ENCODE assay signal across 21 cellular contexts in the genomic region with DNA sequence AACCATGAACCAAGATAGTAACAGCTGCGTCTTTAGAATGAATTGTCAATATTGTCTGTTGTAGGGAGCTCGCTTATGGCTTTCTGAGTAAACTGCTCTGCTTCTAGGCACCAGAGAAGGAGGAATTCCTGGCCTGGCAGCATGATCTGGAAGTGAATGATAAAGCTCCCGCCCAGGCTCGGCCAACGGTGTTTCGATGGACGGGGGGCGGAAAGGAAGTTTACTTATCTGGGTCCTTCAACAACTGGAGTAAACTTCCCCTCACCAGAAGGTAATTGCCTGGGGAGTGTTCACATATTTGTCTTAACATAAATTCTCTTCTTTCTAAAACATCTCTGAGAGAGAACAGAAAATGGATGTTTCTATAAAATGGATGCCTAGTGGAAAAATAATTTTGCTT. TPM values are rescaled to one million over a fixed set of nuclear protein-coding genes. Genes with fewer than 3 reads are reported as not detected.
DNase-seq lines count a peak whose midpoint lies in the region; ATAC-seq and TF ChIP-seq lines count a peak whose summit lies in the region.
"Had no signal": no experiment of that assay in that cellular context is flagged by ENCODE, and none has a peak within 500 bp of the region (broad histone marks: within the 10 kb centered on the region; RNA-seq: fewer than 3 reads in every experiment).

No MANE protein-coding gene starts in this region.

- POLR2A ChIA-PET in activated naive CD8-positive, alpha-beta T cell treated with anti-CD3 and anti-CD28 coated beads, Interleukin-2, amount 10 ng/mL, durations not matched to agents 7 days and 5 days (lab: Charles Lee), result no interaction called here

- no peak for TF ChIP-seq CTCF in natural killer cell (IDR thresholded peaks at IDR 0.05)
- TF ChIP-seq CTCF in breast epithelium (IDR thresholded peaks at IDR 0.05), result no peak

- TF ChIP-seq POLR2A in breast epithelium (IDR thresholded peaks at IDR 0.05), result no peak

- H3K4me3 ChIP-seq in breast epithelium, result no peak overlapping the region
- H3K4me3 ChIP-seq: ascending aorta, mucosa of descending colon had no signal

- no peak for DNase-seq in stimulated activated naive CD8-positive, alpha-beta T cell treated with anti-CD3 and anti-CD28 coated beads, Interleukin-15, Interleukin-2, amounts not matched to agents 100 U/mL and 50 U/mL, for 24 hours
- DNase-seq in activated naive CD8-positive, alpha-beta T cell treated with anti-CD3 and anti-CD28 coated beads, Interleukin-2, amount 10 ng/mL, durations not matched to agents 7 days and 5 days, result no peak
- DNase-seq in natural killer cell (no peak), hippocampal formation (lab: John Stamatoyannopoulos, UW) (no peak), breast epithelium (ENCODE audit: low spot score in 2 of 2) (no peak), mesenteric fat pad (ENCODE audit: low spot score) (no peak)
- DNase-seq in activated CD4-positive, CD25-positive, alpha-beta regulatory T cell (lab: John Stamatoyannopoulos, UW), result no peak
- DNase-seq: activated CD4-positive, alpha-beta T cell treated with anti-CD3 and anti-CD28 coated beads for 1 hour; DMS153; glutamatergic neuron; islet precursor cell; NCI-H2081 treated with DMSO at 0.1 percent for 48 hours; NCI-H69; Peyer's patch; posterior cingulate gyrus; small intestine; stimulated activated naive CD4-positive, alpha-beta T cell treated with Interleukin-2 at 50 U/mL for 16 hours had no signal

- H3K36me3 ChIP-seq in breast epithelium, result peaks cover 8% of the 10 kb centered on the region

- no peaks in the 10 kb centered on the region for H3K27me3 Mint-ChIP-seq in stimulated activated naive CD8-positive, alpha-beta T cell treated with anti-CD3 and anti-CD28 coated beads, Interleukin-15, Interleukin-2, amounts not matched to agents 100 ng/mL and 50 ng/mL, for 24 hours
- no peaks in the 10 kb centered on the region for H3K27me3 Mint-ChIP-seq in activated naive CD8-positive, alpha-beta T cell treated with anti-CD3 and anti-CD28 coated beads, Interleukin-2, amount 10 ng/mL, durations not matched to agents 7 days and 5 days
- no peaks in the 10 kb centered on the region for H3K27me3 Mint-ChIP-seq in natural killer cell (ENCODE audit: low read depth in 2 of 2)

- no peak for ATAC-seq in stimulated activated naive CD8-positive, alpha-beta T cell treated with anti-CD3 and anti-CD28 coated beads, Interleukin-15, Interleukin-2, amounts not matched to agents 100 U/mL and 50 U/mL, for 24 hours
- ATAC-seq in activated naive CD8-positive, alpha-beta T cell treated with anti-CD3 and anti-CD28 coated beads, Interleukin-2, amount 10 ng/mL, durations not matched to agents 7 days and 5 days (ENCODE audit: low read depth), result no peak
- ATAC-seq in natural killer cell, result no peak
- ATAC-seq: HepG2 had no signal

- H3K27ac ChIP-seq in breast epithelium, result peak overlapping the region in 1 of 2 donors; percentile 78

- no peaks in the 10 kb centered on the region for H3K9me3 ChIP-seq in breast epithelium
- H3K9me3 ChIP-seq: ascending aorta, mucosa of descending colon, Peyer's patch had no signal

- peak overlapping the region; percentile 69 for H3K27ac Mint-ChIP-seq in stimulated activated naive CD8-positive, alpha-beta T cell treated with anti-CD3 and anti-CD28 coated beads, Interleukin-15, Interleukin-2, amounts not matched to agents 100 ng/mL and 50 ng/mL, for 24 hours
- H3K27ac Mint-ChIP-seq in activated naive CD8-positive, alpha-beta T cell treated with anti-CD3 and anti-CD28 coated beads, Interleukin-2, amount 10 ng/mL, durations not matched to agents 7 days and 5 days, result peak overlapping the region; percentile 43
- H3K27ac Mint-ChIP-seq in natural killer cell, result peak overlapping the region; percentile 73 to 76

- intact Hi-C loops in natural killer cell (cut with micrococcal nuclease) (no loop called here), breast epithelium (cut with DNase I; ENCODE audit: low total_unique reads) (no loop called here)

- H3K27me3 ChIP-seq in breast epithelium, result no peaks in the 10 kb centered on the region
- H3K27me3 ChIP-seq: ascending aorta, Peyer's patch had no signal

- no peak overlapping the region for H3K4me3 Mint-ChIP-seq in stimulated activated naive CD8-positive, alpha-beta T cell treated with anti-CD3 and anti-CD28 coated beads, Interleukin-15, Interleukin-2, amounts not matched to agents 100 ng/mL and 50 ng/mL, for 24 hours
- no peak overlapping the region for H3K4me3 Mint-ChIP-seq in activated naive CD8-positive, alpha-beta T cell treated with anti-CD3 and anti-CD28 coated beads, Interleukin-2, amount 10 ng/mL, durations not matched to agents 7 days and 5 days
- H3K4me3 Mint-ChIP-seq in natural killer cell, result no peak overlapping the region

- peaks cover 0 to 1% of the 10 kb centered on the region in 2 donors for H3K4me1 ChIP-seq in breast epithelium

- H3K9me3 Mint-ChIP-seq in stimulated activated naive CD8-positive, alpha-beta T cell treated with anti-CD3 and anti-CD28 coated beads, Interleukin-15, Interleukin-2, amounts not matched to agents 100 ng/mL and 50 ng/mL, for 24 hours, result no peaks in the 10 kb centered on the region
- H3K9me3 Mint-ChIP-seq in activated naive CD8-positive, alpha-beta T cell treated with anti-CD3 and anti-CD28 coated beads, Interleukin-2, amount 10 ng/mL, durations not matched to agents 7 days and 5 days, result no peaks in the 10 kb centered on the region
- H3K9me3 Mint-ChIP-seq in natural killer cell, result no peaks in the 10 kb centered on the region

- peaks cover 66% of the 10 kb centered on the region for H3K4me1 Mint-ChIP-seq in stimulated activated naive CD8-positive, alpha-beta T cell treated with anti-CD3 and anti-CD28 coated beads, Interleukin-15, Interleukin-2, amounts not matched to agents 100 ng/mL and 50 ng/mL, for 24 hours (ENCODE audit: low read depth)
- peaks cover 48% of the 10 kb centered on the region for H3K4me1 Mint-ChIP-seq in activated naive CD8-positive, alpha-beta T cell treated with anti-CD3 and anti-CD28 coated beads, Interleukin-2, amount 10 ng/mL, durations not matched to agents 7 days and 5 days
- peaks cover 49 to 56% of the 10 kb centered on the region in 2 donors for H3K4me1 Mint-ChIP-seq in natural killer cell

- H3K36me3 Mint-ChIP-seq in stimulated activated naive CD8-positive, alpha-beta T cell treated with anti-CD3 and anti-CD28 coated beads, Interleukin-15, Interleukin-2, amounts not matched to agents 100 ng/mL and 50 ng/mL, for 24 hours (ENCODE audit: low read depth), result peaks cover 77% of the 10 kb centered on the region
- peaks cover 62% of the 10 kb centered on the region for H3K36me3 Mint-ChIP-seq in activated naive CD8-positive, alpha-beta T cell treated with anti-CD3 and anti-CD28 coated beads, Interleukin-2, amount 10 ng/mL, durations not matched to agents 7 days and 5 days
- peaks cover 8% of the 10 kb centered on the region for H3K36me3 Mint-ChIP-seq in natural killer cell

RNA-seq across cellular contexts. Expression of a gene that starts 4.3 kb away (rescaled TPM):
- 10 to 100 TPM; 43.7 to 44.1 TPM for total RNA-seq in activated naive CD8-positive, alpha-beta T cell treated with anti-CD3 and anti-CD28 coated beads, Interleukin-2, amount 10 ng/mL, durations not matched to agents 7 days and 5 days
- total RNA-seq in natural killer cell, result 10 to 100 TPM; 21.8 to 34.6 (median 23.5) TPM
- total RNA-seq in breast epithelium, result 10 to 100 TPM; 20.2 to 39.0 (median 31.9) TPM
- total RNA-seq in mesenteric fat pad, result 20.8 TPM
